Comparison of ENCODE assay signal across 8 cellular contexts in the genomic region with DNA sequence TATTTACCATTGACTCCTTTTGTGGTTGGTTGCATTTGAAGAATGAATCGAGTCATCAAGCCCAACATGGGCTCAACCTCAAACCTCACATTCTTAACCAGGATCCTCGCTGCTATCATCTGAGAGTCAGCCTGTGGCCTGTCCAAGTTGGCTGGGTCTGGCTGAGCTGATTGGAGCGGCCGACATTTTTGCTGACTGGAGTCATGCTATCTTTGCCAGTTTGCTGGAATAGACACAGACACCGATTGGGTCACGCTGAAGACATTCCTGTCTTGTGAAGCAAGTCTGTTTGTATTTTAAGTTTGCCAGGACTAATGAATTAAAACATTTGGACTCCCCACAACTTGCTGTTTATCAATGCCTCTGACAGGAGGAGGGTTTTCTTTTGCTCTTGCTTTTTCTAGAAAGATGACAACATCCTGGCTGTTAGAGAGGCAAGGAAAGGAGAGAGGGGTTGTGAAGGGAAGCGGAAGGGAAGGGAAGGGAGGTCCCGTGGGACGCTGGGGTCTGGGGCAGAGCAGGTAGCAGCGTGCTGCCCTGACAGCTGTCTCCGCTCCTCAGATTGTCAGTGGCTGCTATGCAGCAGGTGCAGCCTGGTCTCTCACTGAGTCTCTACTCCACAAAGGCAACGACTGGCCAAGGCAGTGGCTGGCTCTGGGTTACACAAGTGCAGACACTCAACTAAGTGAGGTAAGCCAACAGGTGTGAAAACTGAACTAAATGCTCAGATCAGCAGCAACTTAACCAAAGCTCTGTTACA. TPM values are rescaled to one million over a fixed set of nuclear protein-coding genes. Genes with fewer than 3 reads are reported as not detected.
DNase-seq lines count a peak whose midpoint lies in the region; ATAC-seq and TF ChIP-seq lines count a peak whose summit lies in the region.

A gene with protein sequence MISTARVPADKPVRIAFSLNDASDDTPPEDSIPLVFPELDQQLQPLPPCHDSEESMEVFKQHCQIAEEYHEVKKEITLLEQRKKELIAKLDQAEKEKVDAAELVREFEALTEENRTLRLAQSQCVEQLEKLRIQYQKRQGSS (plus strand): TSS at position 411 of the 760 bp plus-strand sequence. CDS start 2,701 bp downstream, outside the sequence.

- peaks cover 2% of the 10 kb centered on the region for H3K36me3 Mint-ChIP-seq in osteocyte (ENCODE audit: unreplicated experiment)
- peaks cover 0 to 2% of the 10 kb centered on the region in 2 donors for H3K36me3 Mint-ChIP-seq in activated T-cell treated with anti-CD3 and anti-CD28 coated beads, Interleukin-2, amount 50 U/mL, for 72 hours (ENCODE audit: insufficient read depth in 2 of 2)

- peak within 1 kb of the TSS; percentile 72 for H3K27ac Mint-ChIP-seq in osteocyte (ENCODE audit: unreplicated experiment)
- H3K27ac Mint-ChIP-seq in activated T-cell treated with anti-CD3 and anti-CD28 coated beads, Interleukin-2, amount 50 U/mL, for 72 hours, result no peak within 1 kb of the TSS

- H3K4me1 Mint-ChIP-seq in osteocyte (ENCODE audit: unreplicated experiment), result peaks cover 28% of the 10 kb centered on the region
- peaks cover 7% of the 10 kb centered on the region for H3K4me1 Mint-ChIP-seq in activated T-cell treated with anti-CD3 and anti-CD28 coated beads, Interleukin-2, amount 50 U/mL, for 72 hours (ENCODE audit: low read depth)

- peaks cover 14% of the 10 kb centered on the region for H3K9me3 Mint-ChIP-seq in osteocyte (ENCODE audit: unreplicated experiment)
- H3K9me3 Mint-ChIP-seq in activated T-cell treated with anti-CD3 and anti-CD28 coated beads, Interleukin-2, amount 50 U/mL, for 72 hours, result peaks cover 0 to 2% of the 10 kb centered on the region in 2 donors

- TF ChIP-seq CTCF in osteocyte (IDR thresholded peaks at IDR 0.05), result no peak

- no peaks in the 10 kb centered on the region for H3K27me3 Mint-ChIP-seq in osteocyte (ENCODE audit: unreplicated experiment)
- no peaks in the 10 kb centered on the region for H3K27me3 Mint-ChIP-seq in activated T-cell treated with anti-CD3 and anti-CD28 coated beads, Interleukin-2, amount 50 U/mL, for 72 hours (ENCODE audit: low read depth)

- peak; percentile 100 for DNase-seq in EH (ENCODE audit: low read depth)
- peak; percentile 92 for DNase-seq in NCI-H2171 treated with DMSO at 0.1 percent for 48 hours (lab: John Stamatoyannopoulos, UW)
- peak; percentile 99 for DNase-seq in fibroblast of gingiva (ENCODE audit: low read depth)
- no peak for DNase-seq in osteocyte (ENCODE audit: extremely low spot score, unreplicated experiment)
- no peak for DNase-seq in COLO668 (lab: John Stamatoyannopoulos, UW; ENCODE audit: unreplicated experiment)
- DNase-seq in activated T-cell treated with anti-CD3 and anti-CD28 coated beads, Interleukin-2, amount 50 U/mL, for 72 hours, result no peak

- ATAC-seq in GM19452 (IDR thresholded peaks at IDR 0.05; ENCODE audit: unreplicated experiment), result no peak
- ATAC-seq in activated T-cell treated with anti-CD3 and anti-CD28 coated beads, Interleukin-2, amount 50 U/mL, for 72 hours (replicated peaks in 1 of 2), result no peak
- ATAC-seq in HG02970 (IDR thresholded peaks at IDR 0.05; ENCODE audit: low FRiP score, unreplicated experiment), result no peak

- no peak within 1 kb of the TSS for H3K4me3 Mint-ChIP-seq in osteocyte (ENCODE audit: unreplicated experiment)
- H3K4me3 Mint-ChIP-seq in activated T-cell treated with anti-CD3 and anti-CD28 coated beads, Interleukin-2, amount 50 U/mL, for 72 hours, result no peak within 1 kb of the TSS

RNA-seq across cellular contexts. Expression of the gene that starts here (rescaled TPM):
- 1.8 and 2.4 TPM in 2 replicates for total RNA-seq in osteocyte
- total RNA-seq in activated T-cell treated with anti-CD3 and anti-CD28 coated beads, Interleukin-2, amount 50 U/mL, for 72 hours, result 10 to 100 TPM in 1 of 2 donors, 1 to 10 TPM in 1; 9.6 to 10.3 TPM

Comparison
In these comparisons a context has a peak if more than half of its experiments do, and no peak if none do; other contexts are left out.
1. DNase-seq: peak in EH (single experiment), NCI-H2171 treated with DMSO at 0.1 percent for 48 hours (single experiment) and fibroblast of gingiva (single experiment); none in osteocyte (single experiment), COLO668 (single experiment) and activated T-cell treated with anti-CD3 and anti-CD28 coated beads, Interleukin-2, amount 50 U/mL, for 72 hours (0 of 2).